8 cellular contexts compared by ENCODE assay signal in genomic region chr14:106714461-106715428, GRCh38.
DNase-seq lines count a peak whose midpoint lies in the region; ATAC-seq, FAIRE-seq and TF ChIP-seq lines count a peak whose summit lies in the region.
"Not testable (repeated sequence)": the region's sequence is repeated elsewhere in the genome, so short reads cannot be mapped to it uniquely, and the experiment has no call there.

No MANE protein-coding gene starts in this region.

- not testable (repeated sequence) for H3K4me1 Mint-ChIP-seq in activated T-cell treated with anti-CD3 and anti-CD28 coated beads, Interleukin-2, amount 50 U/mL, for 4 hours (ENCODE audit: low read depth)
- H3K4me1 Mint-ChIP-seq in central memory CD8-positive, alpha-beta T cell = peaks cover 38% of the 10 kb centered on the region
- H3K4me1 Mint-ChIP-seq in stimulated activated naive CD8-positive, alpha-beta T cell treated with anti-CD3 and anti-CD28 coated beads, Interleukin-15, amount 100 ng/mL, for 72 hours = peaks cover 37% of the 10 kb centered on the region

- H3K36me3 Mint-ChIP-seq in activated T-cell treated with anti-CD3 and anti-CD28 coated beads, Interleukin-2, amount 50 U/mL, for 4 hours (ENCODE audit: insufficient read depth); central memory CD8-positive, alpha-beta T cell (ENCODE audit: insufficient read depth): not testable (repeated sequence)

- not testable (repeated sequence) for H3K27ac Mint-ChIP-seq in central memory CD8-positive, alpha-beta T cell (ENCODE audit: low read depth); stimulated activated naive CD8-positive, alpha-beta T cell treated with anti-CD3 and anti-CD28 coated beads, Interleukin-15, amount 100 ng/mL, for 72 hours

- H3K9me3 Mint-ChIP-seq in activated T-cell treated with anti-CD3 and anti-CD28 coated beads, Interleukin-2, amount 50 U/mL, for 4 hours; central memory CD8-positive, alpha-beta T cell; stimulated activated naive CD8-positive, alpha-beta T cell treated with anti-CD3 and anti-CD28 coated beads, Interleukin-15, amount 100 ng/mL, for 72 hours: not testable (repeated sequence)

- H3K27me3 Mint-ChIP-seq in activated T-cell treated with anti-CD3 and anti-CD28 coated beads, Interleukin-2, amount 50 U/mL, for 4 hours (ENCODE audit: low read depth) = not testable (repeated sequence)
- H3K27me3 Mint-ChIP-seq in central memory CD8-positive, alpha-beta T cell = peaks cover 11% of the 10 kb centered on the region
- H3K27me3 Mint-ChIP-seq in stimulated activated naive CD8-positive, alpha-beta T cell treated with anti-CD3 and anti-CD28 coated beads, Interleukin-15, amount 100 ng/mL, for 72 hours = peaks cover 14% of the 10 kb centered on the region

- FAIRE-seq in GM19239 (lab: Jason Lieb, UNC) = peak; percentile 92

- TF ChIP-seq POLR2A in Raji (IDR thresholded peaks at IDR 0.05; ENCODE audit: insufficient read depth, low read depth, low read length) = 0 out of 2 replicates have a peak, but pooled peaks have one; percentile 21

- not testable (repeated sequence) for H3K4me3 Mint-ChIP-seq in activated T-cell treated with anti-CD3 and anti-CD28 coated beads, Interleukin-2, amount 50 U/mL, for 4 hours; central memory CD8-positive, alpha-beta T cell; stimulated activated naive CD8-positive, alpha-beta T cell treated with anti-CD3 and anti-CD28 coated beads, Interleukin-15, amount 100 ng/mL, for 72 hours

- ATAC-seq in GM18498 (IDR thresholded peaks at IDR 0.05; ENCODE audit: unreplicated experiment) (peak; percentile 62), GM21717 (IDR thresholded peaks at IDR 0.05; ENCODE audit: unreplicated experiment) (peak; percentile 78), HG03354 (IDR thresholded peaks at IDR 0.05; ENCODE audit: poor library complexity, severe bottlenecking, unreplicated experiment) (peak; percentile 75)
- peak; percentile 37 to 61 for ATAC-seq in activated T-cell treated with anti-CD3 and anti-CD28 coated beads, Interleukin-2, amount 50 U/mL, for 4 hours
- ATAC-seq in central memory CD8-positive, alpha-beta T cell (replicated peaks; ENCODE audit: extremely low read depth, poor library complexity, severe bottlenecking) = peak; percentile 93
- ATAC-seq in stimulated activated naive CD8-positive, alpha-beta T cell treated with anti-CD3 and anti-CD28 coated beads, Interleukin-15, amount 100 ng/mL, for 72 hours = peak; percentile 58

- not testable (repeated sequence) for DNase-seq in GM19239 (ENCODE audit: insufficient read length, low spot score); activated T-cell treated with anti-CD3 and anti-CD28 coated beads, Interleukin-2, amount 50 U/mL, for 4 hours; stimulated activated naive CD8-positive, alpha-beta T cell treated with anti-CD3 and anti-CD28 coated beads, Interleukin-15, amount 100 ng/mL, for 72 hours
- peak in 1 of 2 donors; percentile 38 for DNase-seq in central memory CD8-positive, alpha-beta T cell (ENCODE audit: low spot score in 2 of 2)
